ENCODE assay signal across 12 cellular contexts in genomic region chr1:115430717-115431116, GRCh38.
DNase-seq lines count a peak whose midpoint lies in the region; ATAC-seq and TF ChIP-seq lines count a peak whose summit lies in the region.
"Had no signal": no experiment of that assay in that cellular context is flagged by ENCODE, and none has a peak within 500 bp of the region (broad histone marks: within the 10 kb centered on the region; RNA-seq: fewer than 3 reads in every experiment).

No MANE protein-coding gene starts in this region.

- peak in 1 of 2 donors; percentile 48 for ATAC-seq in left cardiac atrium
- no peak for ATAC-seq in Right ventricle myocardium inferior
- no peak for ATAC-seq in HG03039 (IDR thresholded peaks at IDR 0.05; ENCODE audit: unreplicated experiment)
- ATAC-seq in body of pancreas: no peak
- ATAC-seq: pancreas had no signal

- H3K4me1 ChIP-seq in PC-9 (replicated peaks; ENCODE audit: insufficient read depth) (peaks cover 71% of the 10 kb centered on the region), body of pancreas (no peaks in the 10 kb centered on the region)
- H3K4me1 ChIP-seq: pancreas had no signal

- no peak overlapping the region for H2AFZ ChIP-seq in PC-9

- no peaks in the 10 kb centered on the region for H3K9me2 ChIP-seq in PC-9 (ENCODE audit: insufficient read depth)

- peak overlapping the region; percentile 46 for H3K4me2 ChIP-seq in PC-9

- H3K9me3 ChIP-seq in PC-9 (ENCODE audit: insufficient read depth, low read depth): no peaks in the 10 kb centered on the region
- no peaks in the 10 kb centered on the region for H3K9me3 ChIP-seq in body of pancreas
- H3K9me3 ChIP-seq: pancreas had no signal

- no TSS peak for BruUV-seq in PC-9 (replicated peaks; lab: Mats Ljungman, UMichigan)

- H3F3A ChIP-seq in PC-9 (ENCODE audit: insufficient read depth, low read depth): peaks cover 48% of the 10 kb centered on the region

- H3K4me3 ChIP-seq in PC-9: no peak overlapping the region
- H3K4me3 ChIP-seq in body of pancreas: no peak overlapping the region
- H3K4me3 ChIP-seq: pancreas had no signal

- no peaks in the 10 kb centered on the region for H3K79me2 ChIP-seq in PC-9 (ENCODE audit: low read depth)

- H3K27ac ChIP-seq in PC-9: peak overlapping the region; percentile 90
- no peak overlapping the region for H3K27ac ChIP-seq in body of pancreas
- H3K27ac ChIP-seq: pancreas had no signal

- POLR2A ChIA-PET in PC-9 (lab: Charles Lee; ENCODE audit: unreplicated experiment): interaction anchor here (0.6 kb wide), 3 partner anchors 388 to 1595 kb away, joined by 3 to 20 read pairs (median 5); no protein-coding TSS in a partner anchor

- no peaks in the 10 kb centered on the region for H4K20me1 ChIP-seq in PC-9 (ENCODE audit: insufficient read depth)

- no peak for TF ChIP-seq CTCF in PC-9 (conservative IDR thresholded peaks at IDR 0.05)
- TF ChIP-seq CTCF in body of pancreas (IDR thresholded peaks at IDR 0.05): no peak

- CTCF ChIA-PET in PC-9 (lab: Charles Lee): no interaction called here

- intact Hi-C loops in left cardiac atrium (cut with DNase I) (loop anchor here in 1 of 2 donors (10.0 kb wide), 1 partner anchor 64 kb away; no protein-coding TSS in a partner anchor), Right ventricle myocardium inferior (cut with DNase I) (no loop called here), PC-9 (cut with micrococcal nuclease; ENCODE audit: unreplicated experiment) (loop anchor here (1.0 kb wide), 1 partner anchor 28 kb away; no protein-coding TSS in a partner anchor), body of pancreas (cut with DNase I) (no loop called here)

- DNase-seq in left cardiac atrium: peak; percentile 30
- no peak for DNase-seq in Right ventricle myocardium inferior (ENCODE audit: missing footprints)
- DNase-seq in PC-9: peak; percentile 64 to 99
- peak; percentile 92 for DNase-seq in fibroblast of gingiva (ENCODE audit: low read depth)
- no peak for DNase-seq in body of pancreas
- DNase-seq in NAMALWA (ENCODE audit: low spot score): no peak
- DNase-seq in GM19240 (ENCODE audit: insufficient read length, low spot score): no peak
- DNase-seq: CD8-positive, alpha-beta memory T cell; NCI-H345; pancreas; stimulated activated CD8-positive, alpha-beta memory T cell treated with anti-CD3 and anti-CD28 coated beads, Interleukin-4, amount 100 ng/mL, for 48 hours had no signal

- H3K36me3 ChIP-seq in PC-9 (ENCODE audit: low read depth) (no peaks in the 10 kb centered on the region), body of pancreas (replicated peaks in 1 of 2; ENCODE audit: insufficient read depth in 1 of 2, low read depth in 2 of 2) (no peaks in the 10 kb centered on the region)
- H3K36me3 ChIP-seq: pancreas had no signal

- H3K27me3 ChIP-seq in PC-9 (ENCODE audit: insufficient read depth, low read depth) (no peaks in the 10 kb centered on the region), body of pancreas (no peaks in the 10 kb centered on the region)
- H3K27me3 ChIP-seq: pancreas had no signal

- 60 to 69% methylated on average over 6 of the region's 6 CpGs for WGBS in body of pancreas, 2 donors

- TF ChIP-seq POLR2A in body of pancreas (IDR thresholded peaks at IDR 0.05): no peak

Comparison
In these comparisons a context has a peak if more than half of its experiments do, and no peak if none do; other contexts are left out.
1. DNase-seq: peak in left cardiac atrium (single experiment), PC-9 (2 of 2) and fibroblast of gingiva (single experiment); none in Right ventricle myocardium inferior (single experiment), body of pancreas (0 of 4), NAMALWA (single experiment) and GM19240 (single experiment).